ENCODE assay signal across 1 cellular context in the genomic region with DNA sequence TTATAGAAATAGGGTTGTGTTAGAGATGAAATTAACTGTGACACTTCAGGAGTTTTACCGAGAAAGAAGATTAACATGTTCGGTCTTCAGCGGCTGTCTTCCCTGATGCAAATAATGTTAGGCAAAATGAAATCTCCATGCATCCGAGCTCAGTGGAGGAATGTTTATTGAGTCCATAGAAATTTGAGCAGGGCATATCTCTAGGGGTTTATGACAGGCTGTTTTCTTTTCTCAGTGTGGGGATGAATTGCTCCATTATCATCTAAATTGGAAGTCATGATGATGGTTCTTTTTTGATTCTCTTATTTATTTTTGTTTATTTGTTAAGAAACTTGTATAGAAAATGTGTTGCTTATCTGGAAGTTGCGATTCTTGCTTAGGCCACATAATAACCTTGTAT.
TF ChIP-seq lines count a peak whose summit lies in the region.

No MANE protein-coding gene starts in this region.

TF ChIP-seq in HEK293, 187 proteins besides CTCF, POLR2A, EP300 and RAD21 (continued from another document):
- TF ChIP-seq, protein P1, sequence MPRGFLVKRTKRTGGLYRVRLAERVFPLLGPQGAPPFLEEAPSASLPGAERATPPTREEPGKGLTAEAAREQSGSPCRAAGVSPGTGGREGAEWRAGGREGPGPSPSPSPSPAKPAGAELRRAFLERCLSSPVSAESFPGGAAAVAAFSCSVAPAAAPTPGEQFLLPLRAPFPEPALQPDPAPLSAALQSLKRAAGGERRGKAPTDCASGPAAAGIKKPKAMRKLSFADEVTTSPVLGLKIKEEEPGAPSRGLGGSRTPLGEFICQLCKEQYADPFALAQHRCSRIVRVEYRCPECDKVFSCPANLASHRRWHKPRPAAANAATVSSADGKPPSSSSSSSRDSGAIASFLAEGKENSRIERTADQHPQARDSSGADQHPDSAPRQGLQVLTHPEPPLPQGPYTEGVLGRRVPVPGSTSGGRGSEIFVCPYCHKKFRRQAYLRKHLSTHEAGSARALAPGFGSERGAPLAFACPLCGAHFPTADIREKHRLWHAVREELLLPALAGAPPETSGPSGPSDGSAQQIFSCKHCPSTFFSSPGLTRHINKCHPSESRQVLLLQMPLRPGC (tag by site-specific recombination; IDR thresholded peaks at IDR 0.05), result 0 out of 2 replicates have a peak, but pooled peaks have one; percentile 41
- TF ChIP-seq ZEB2 (tag by site-specific recombination; IDR thresholded peaks at IDR 0.05) (0 out of 2 replicates have a peak, but pooled peaks have one; percentile 42), WT1 (tag by site-specific recombination; IDR thresholded peaks at IDR 0.05) (peak; percentile 43; the same call in 1 of the 2 replicates), FEZF1 (tag by site-specific recombination; IDR thresholded peaks at IDR 0.05) (peak; percentile 91), ZNF248 (tag by site-specific recombination; IDR thresholded peaks at IDR 0.05) (no peak), MZF1 (tag by site-specific recombination; IDR thresholded peaks at IDR 0.05; ENCODE audit: borderline replicate concordance) (peak; percentile 80; the same call in 1 of the 2 replicates), ZBTB17 (tag by site-specific recombination; IDR thresholded peaks at IDR 0.05) (peak; percentile 50; the same call in 1 of the 2 replicates), OSR2 (tag by site-specific recombination; IDR thresholded peaks at IDR 0.05) (peak; percentile 46; the same call in 1 of the 2 replicates), ZNF138 (tag by site-specific recombination; IDR thresholded peaks at IDR 0.05; ENCODE audit: borderline replicate concordance) (no peak)
- TF ChIP-seq, protein P2, sequence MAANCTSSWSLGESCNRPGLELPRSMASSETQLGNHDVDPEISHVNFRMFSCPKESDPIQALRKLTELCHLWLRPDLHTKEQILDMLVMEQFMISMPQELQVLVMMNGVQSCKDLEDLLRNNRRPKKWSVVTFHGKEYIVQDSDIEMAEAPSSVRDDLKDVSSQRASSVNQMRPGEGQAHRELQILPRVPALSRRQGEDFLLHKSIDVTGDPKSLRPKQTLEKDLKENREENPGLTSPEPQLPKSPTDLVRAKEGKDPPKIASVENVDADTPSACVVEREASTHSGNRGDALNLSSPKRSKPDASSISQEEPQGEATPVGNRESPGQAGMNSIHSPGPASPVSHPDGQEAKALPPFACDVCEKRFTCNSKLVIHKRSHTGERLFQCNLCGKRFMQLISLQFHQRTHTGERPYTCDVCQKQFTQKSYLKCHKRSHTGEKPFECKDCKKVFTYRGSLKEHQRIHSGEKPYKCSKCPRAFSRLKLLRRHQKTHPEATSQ (tag by site-specific recombination; IDR thresholded peaks at IDR 0.05), result no peak
- TF ChIP-seq, protein P3, sequence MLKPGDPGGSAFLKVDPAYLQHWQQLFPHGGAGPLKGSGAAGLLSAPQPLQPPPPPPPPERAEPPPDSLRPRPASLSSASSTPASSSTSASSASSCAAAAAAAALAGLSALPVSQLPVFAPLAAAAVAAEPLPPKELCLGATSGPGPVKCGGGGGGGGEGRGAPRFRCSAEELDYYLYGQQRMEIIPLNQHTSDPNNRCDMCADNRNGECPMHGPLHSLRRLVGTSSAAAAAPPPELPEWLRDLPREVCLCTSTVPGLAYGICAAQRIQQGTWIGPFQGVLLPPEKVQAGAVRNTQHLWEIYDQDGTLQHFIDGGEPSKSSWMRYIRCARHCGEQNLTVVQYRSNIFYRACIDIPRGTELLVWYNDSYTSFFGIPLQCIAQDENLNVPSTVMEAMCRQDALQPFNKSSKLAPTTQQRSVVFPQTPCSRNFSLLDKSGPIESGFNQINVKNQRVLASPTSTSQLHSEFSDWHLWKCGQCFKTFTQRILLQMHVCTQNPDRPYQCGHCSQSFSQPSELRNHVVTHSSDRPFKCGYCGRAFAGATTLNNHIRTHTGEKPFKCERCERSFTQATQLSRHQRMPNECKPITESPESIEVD (tag by site-specific recombination; IDR thresholded peaks at IDR 0.05), result peak; percentile 68; the same call in 1 of the 2 replicates
- TF ChIP-seq, protein P4, sequence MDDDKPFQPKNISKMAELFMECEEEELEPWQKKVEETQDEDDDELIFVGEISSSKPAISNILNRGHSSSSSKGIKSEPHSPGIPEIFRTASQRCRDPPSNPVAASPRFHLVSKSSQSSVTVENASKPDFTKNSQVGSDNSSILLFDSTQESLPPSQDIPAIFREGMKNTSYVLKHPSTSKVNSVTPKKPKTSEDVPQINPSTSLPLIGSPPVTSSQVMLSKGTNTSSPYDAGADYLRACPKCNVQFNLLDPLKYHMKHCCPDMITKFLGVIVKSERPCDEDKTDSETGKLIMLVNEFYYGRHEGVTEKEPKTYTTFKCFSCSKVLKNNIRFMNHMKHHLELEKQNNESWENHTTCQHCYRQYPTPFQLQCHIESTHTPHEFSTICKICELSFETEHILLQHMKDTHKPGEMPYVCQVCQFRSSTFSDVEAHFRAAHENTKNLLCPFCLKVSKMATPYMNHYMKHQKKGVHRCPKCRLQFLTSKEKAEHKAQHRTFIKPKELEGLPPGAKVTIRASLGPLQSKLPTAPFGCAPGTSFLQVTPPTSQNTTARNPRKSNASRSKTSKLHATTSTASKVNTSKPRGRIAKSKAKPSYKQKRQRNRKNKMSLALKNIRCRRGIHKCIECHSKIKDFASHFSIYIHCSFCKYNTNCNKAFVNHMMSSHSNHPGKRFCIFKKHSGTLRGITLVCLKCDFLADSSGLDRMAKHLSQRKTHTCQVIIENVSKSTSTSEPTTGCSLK (tag by site-specific recombination; IDR thresholded peaks at IDR 0.05), result no peak
TF ChIP-seq in HEK293: peak in this region for 13.
